1 cellular context compared by ENCODE assay signal in the genomic region with DNA sequence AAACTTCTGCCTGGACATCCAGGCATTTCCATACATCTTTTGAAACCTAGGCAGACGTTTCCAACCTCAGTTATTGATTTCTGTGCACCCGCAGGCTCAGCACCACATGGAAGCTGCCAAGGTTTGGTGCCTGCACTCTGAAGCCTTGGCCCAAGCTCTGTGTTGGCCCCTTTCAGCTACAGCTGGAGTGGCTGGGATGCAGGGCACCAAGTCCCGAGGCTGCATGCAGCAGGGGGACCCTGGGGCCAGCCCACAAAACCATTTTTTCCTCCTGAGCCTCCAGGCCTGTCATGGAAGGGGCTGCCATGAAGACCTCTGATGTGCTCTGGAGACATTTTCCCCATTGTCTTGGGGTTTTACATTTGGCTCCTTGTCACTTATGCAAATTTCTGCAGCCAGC.
TF ChIP-seq lines count a peak whose summit lies in the region.

No MANE protein-coding gene starts in this region.

TF ChIP-seq in GM23338, 12 proteins besides CTCF, POLR2A, EP300 and RAD21 (continued from another document):
- TF ChIP-seq, protein P1, sequence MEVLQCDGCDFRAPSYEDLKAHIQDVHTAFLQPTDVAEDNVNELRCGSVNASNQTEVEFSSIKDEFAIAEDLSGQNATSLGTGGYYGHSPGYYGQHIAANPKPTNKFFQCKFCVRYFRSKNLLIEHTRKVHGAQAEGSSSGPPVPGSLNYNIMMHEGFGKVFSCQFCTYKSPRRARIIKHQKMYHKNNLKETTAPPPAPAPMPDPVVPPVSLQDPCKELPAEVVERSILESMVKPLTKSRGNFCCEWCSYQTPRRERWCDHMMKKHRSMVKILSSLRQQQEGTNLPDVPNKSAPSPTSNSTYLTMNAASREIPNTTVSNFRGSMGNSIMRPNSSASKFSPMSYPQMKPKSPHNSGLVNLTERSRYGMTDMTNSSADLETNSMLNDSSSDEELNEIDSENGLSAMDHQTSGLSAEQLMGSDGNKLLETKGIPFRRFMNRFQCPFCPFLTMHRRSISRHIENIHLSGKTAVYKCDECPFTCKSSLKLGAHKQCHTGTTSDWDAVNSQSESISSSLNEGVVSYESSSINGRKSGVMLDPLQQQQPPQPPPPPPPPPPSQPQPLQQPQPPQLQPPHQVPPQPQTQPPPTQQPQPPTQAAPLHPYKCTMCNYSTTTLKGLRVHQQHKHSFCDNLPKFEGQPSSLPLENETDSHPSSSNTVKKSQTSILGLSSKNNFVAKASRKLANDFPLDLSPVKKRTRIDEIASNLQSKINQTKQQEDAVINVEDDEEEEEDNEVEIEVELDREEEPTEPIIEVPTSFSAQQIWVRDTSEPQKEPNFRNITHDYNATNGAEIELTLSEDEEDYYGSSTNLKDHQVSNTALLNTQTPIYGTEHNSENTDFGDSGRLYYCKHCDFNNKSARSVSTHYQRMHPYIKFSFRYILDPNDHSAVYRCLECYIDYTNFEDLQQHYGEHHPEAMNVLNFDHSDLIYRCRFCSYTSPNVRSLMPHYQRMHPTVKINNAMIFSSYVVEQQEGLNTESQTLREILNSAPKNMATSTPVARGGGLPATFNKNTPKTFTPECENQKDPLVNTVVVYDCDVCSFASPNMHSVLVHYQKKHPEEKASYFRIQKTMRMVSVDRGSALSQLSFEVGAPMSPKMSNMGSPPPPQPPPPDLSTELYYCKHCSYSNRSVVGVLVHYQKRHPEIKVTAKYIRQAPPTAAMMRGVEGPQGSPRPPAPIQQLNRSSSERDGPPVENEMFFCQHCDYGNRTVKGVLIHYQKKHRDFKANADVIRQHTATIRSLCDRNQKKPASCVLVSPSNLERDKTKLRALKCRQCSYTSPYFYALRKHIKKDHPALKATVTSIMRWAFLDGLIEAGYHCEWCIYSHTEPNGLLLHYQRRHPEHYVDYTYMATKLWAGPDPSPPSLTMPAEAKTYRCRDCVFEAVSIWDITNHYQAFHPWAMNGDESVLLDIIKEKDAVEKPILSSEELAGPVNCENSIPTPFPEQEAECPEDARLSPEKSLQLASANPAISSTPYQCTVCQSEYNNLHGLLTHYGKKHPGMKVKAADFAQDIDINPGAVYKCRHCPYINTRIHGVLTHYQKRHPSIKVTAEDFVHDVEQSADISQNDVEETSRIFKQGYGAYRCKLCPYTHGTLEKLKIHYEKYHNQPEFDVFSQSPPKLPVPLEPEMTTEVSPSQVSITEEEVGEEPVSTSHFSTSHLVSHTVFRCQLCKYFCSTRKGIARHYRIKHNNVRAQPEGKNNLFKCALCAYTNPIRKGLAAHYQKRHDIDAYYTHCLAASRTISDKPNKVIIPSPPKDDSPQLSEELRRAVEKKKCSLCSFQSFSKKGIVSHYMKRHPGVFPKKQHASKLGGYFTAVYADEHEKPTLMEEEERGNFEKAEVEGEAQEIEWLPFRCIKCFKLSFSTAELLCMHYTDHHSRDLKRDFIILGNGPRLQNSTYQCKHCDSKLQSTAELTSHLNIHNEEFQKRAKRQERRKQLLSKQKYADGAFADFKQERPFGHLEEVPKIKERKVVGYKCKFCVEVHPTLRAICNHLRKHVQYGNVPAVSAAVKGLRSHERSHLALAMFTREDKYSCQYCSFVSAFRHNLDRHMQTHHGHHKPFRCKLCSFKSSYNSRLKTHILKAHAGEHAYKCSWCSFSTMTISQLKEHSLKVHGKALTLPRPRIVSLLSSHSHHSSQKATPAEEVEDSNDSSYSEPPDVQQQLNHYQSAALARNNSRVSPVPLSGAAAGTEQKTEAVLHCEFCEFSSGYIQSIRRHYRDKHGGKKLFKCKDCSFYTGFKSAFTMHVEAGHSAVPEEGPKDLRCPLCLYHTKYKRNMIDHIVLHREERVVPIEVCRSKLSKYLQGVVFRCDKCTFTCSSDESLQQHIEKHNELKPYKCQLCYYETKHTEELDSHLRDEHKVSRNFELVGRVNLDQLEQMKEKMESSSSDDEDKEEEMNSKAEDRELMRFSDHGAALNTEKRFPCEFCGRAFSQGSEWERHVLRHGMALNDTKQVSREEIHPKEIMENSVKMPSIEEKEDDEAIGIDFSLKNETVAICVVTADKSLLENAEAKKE (CRISPR knock-in tag; IDR thresholded peaks at IDR 0.05), result no peak
- TF ChIP-seq, protein P2, sequence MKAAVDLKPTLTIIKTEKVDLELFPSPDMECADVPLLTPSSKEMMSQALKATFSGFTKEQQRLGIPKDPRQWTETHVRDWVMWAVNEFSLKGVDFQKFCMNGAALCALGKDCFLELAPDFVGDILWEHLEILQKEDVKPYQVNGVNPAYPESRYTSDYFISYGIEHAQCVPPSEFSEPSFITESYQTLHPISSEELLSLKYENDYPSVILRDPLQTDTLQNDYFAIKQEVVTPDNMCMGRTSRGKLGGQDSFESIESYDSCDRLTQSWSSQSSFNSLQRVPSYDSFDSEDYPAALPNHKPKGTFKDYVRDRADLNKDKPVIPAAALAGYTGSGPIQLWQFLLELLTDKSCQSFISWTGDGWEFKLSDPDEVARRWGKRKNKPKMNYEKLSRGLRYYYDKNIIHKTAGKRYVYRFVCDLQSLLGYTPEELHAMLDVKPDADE (IDR thresholded peaks at IDR 0.05), result no peak
- no peak for TF ChIP-seq STAT1 (IDR thresholded peaks at IDR 0.05; ENCODE audit: unreplicated experiment)
